ENCODE assay signal across 13 cellular contexts in genomic region chr4:150310159-150310895, GRCh38.
DNase-seq lines count a peak whose midpoint lies in the region; ATAC-seq and TF ChIP-seq lines count a peak whose summit lies in the region.
"Had no signal": no experiment of that assay in that cellular context is flagged by ENCODE, and none has a peak within 500 bp of the region (broad histone marks: within the 10 kb centered on the region; RNA-seq: fewer than 3 reads in every experiment).

No MANE protein-coding gene starts in this region.

- no peaks in the 10 kb centered on the region for H3K79me2 ChIP-seq in osteoblast (ENCODE audit: insufficient read depth, low read length)

- H3K27me3 ChIP-seq in osteoblast (ENCODE audit: insufficient read depth, low read length) (no peaks in the 10 kb centered on the region), vagina (no peaks in the 10 kb centered on the region)
- H3K27me3 ChIP-seq: heart right ventricle had no signal

- H3K27ac ChIP-seq in epithelial cell of prostate = peak overlapping the region; percentile 84
- peak overlapping the region; percentile 38 for H3K27ac ChIP-seq in osteoblast (ENCODE audit: low read depth, low read length)
- H3K27ac ChIP-seq in vagina = no peak overlapping the region
- H3K27ac ChIP-seq: heart right ventricle had no signal

- DNase-seq in EL = peak; percentile 71
- DNase-seq in RPMI7951 (ENCODE audit: low read depth) = peak; percentile 37
- DNase-seq in epithelial cell of prostate (ENCODE audit: low read depth, low spot score) = no peak
- no peak for DNase-seq in osteoblast (ENCODE audit: insufficient read length, low spot score, missing footprints)
- DNase-seq in vagina (ENCODE audit: extremely low spot score in 2 of 2) = no peak
- DNase-seq in stimulated activated CD8-positive, alpha-beta memory T cell treated with anti-CD3 and anti-CD28 coated beads, Interleukin-4, amount 100 ng/mL, for 48 hours = no peak
- DNase-seq: activated CD4-positive, alpha-beta T cell treated with anti-CD3 and anti-CD28 coated beads, Interleukin-2, amount 50 U/mL, for 1 hour; heart right ventricle; natural killer cell; NCI-H187 treated with DMSO at 0.1 percent for 48 hours; retina had no signal

- no peaks in the 10 kb centered on the region for H3K9me3 ChIP-seq in osteoblast (ENCODE audit: low read depth, low read length)
- no peaks in the 10 kb centered on the region for H3K9me3 ChIP-seq in vagina
- H3K9me3 ChIP-seq: heart right ventricle had no signal

- H3K36me3 ChIP-seq in osteoblast (ENCODE audit: insufficient read depth, low read length) (no peaks in the 10 kb centered on the region), vagina (no peaks in the 10 kb centered on the region)

- no peak overlapping the region for H2AFZ ChIP-seq in osteoblast (ENCODE audit: low read length)

- no peaks in the 10 kb centered on the region for H4K20me1 ChIP-seq in osteoblast (ENCODE audit: insufficient read depth, low read length)

- peaks cover 44% of the 10 kb centered on the region for H3K4me1 ChIP-seq in osteoblast (ENCODE audit: insufficient read depth, low read length)
- H3K4me1 ChIP-seq in vagina = no peaks in the 10 kb centered on the region
- H3K4me1 ChIP-seq: heart right ventricle had no signal

- peak overlapping the region; percentile 23 for H3K4me2 ChIP-seq in osteoblast (ENCODE audit: insufficient read depth, low read length)

- TF ChIP-seq CTCF in osteoblast (IDR thresholded peaks at IDR 0.05; ENCODE audit: extremely low read depth, low read depth, low read length) = no peak
- TF ChIP-seq CTCF in vagina (IDR thresholded peaks at IDR 0.05) = no peak

- no peak for TF ChIP-seq POLR2A in vagina (IDR thresholded peaks at IDR 0.05)

- intact Hi-C loops in vagina (cut with DNase I) = no loop called here

- ATAC-seq in HG02759 (IDR thresholded peaks at IDR 0.05; ENCODE audit: unreplicated experiment) (no peak), HG03439 (IDR thresholded peaks at IDR 0.05; ENCODE audit: unreplicated experiment) (no peak)
- ATAC-seq: heart right ventricle, natural killer cell had no signal

- H3K4me3 ChIP-seq in osteoblast (ENCODE audit: insufficient read depth, low read length) (no peak overlapping the region), vagina (no peak overlapping the region)
- H3K4me3 ChIP-seq: heart right ventricle had no signal

Comparison
In these comparisons a context has a peak if more than half of its experiments do, and no peak if none do; other contexts are left out.
1. DNase-seq: peak in EL (single experiment) and RPMI7951 (single experiment); none in epithelial cell of prostate (single experiment), osteoblast (single experiment), vagina (0 of 2) and stimulated activated CD8-positive, alpha-beta memory T cell treated with anti-CD3 and anti-CD28 coated beads, Interleukin-4, amount 100 ng/mL, for 48 hours (single experiment).